14 cellular contexts compared by ENCODE assay signal in genomic region chr6:28885149-28885738, GRCh38. TPM values are rescaled to one million over a fixed set of nuclear protein-coding genes. Genes with fewer than 3 reads are reported as not detected.
DNase-seq lines count a peak whose midpoint lies in the region; ATAC-seq and TF ChIP-seq lines count a peak whose summit lies in the region.
"Had no signal": no experiment of that assay in that cellular context is flagged by ENCODE, and none has a peak within 500 bp of the region (broad histone marks: within the 10 kb centered on the region; RNA-seq: fewer than 3 reads in every experiment).

No MANE protein-coding gene starts in this region.

- no peak overlapping the region for H4K12ac ChIP-seq in trophoblast cell (ENCODE audit: low read depth, low read length)

- H2BK5ac ChIP-seq in trophoblast cell (ENCODE audit: low read depth, low read length, poor library complexity) = no peak overlapping the region

- peak overlapping the region; percentile 62 for H3K4me3 Mint-ChIP-seq in CD4-positive, alpha-beta T cell

- H3K27me3 Mint-ChIP-seq in CD4-positive, alpha-beta T cell = peaks cover 7% of the 10 kb centered on the region

- H2AK5ac ChIP-seq in trophoblast cell (ENCODE audit: low read length) = no peak overlapping the region

- no peaks in the 10 kb centered on the region for H3K27me3 ChIP-seq in CD4-positive, alpha-beta T cell (ENCODE audit: control insufficient read depth, insufficient read depth, low read length)
- H3K27me3 ChIP-seq in trophoblast cell (ENCODE audit: insufficient read depth, low read length) = no peaks in the 10 kb centered on the region

- peaks cover 10% of the 10 kb centered on the region for H3K36me3 Mint-ChIP-seq in CD4-positive, alpha-beta T cell (ENCODE audit: low read depth)
- H3K36me3 Mint-ChIP-seq: CD14-positive monocyte had no signal

- peak; percentile 78 for DNase-seq in ACHN
- no peak for DNase-seq in CD4-positive, alpha-beta T cell
- DNase-seq in SK-N-DZ (ENCODE audit: low spot score) = peak; percentile 12
- no peak for DNase-seq in epithelial cell of proximal tubule (ENCODE audit: low read depth)
- DNase-seq in NCI-H1694 treated with DMSO at 0.1 percent for 48 hours (lab: John Stamatoyannopoulos, UW) = no peak
- no peak for DNase-seq in DMS114 treated with DMSO at 0.1 percent for 48 hours (lab: John Stamatoyannopoulos, UW; ENCODE audit: unreplicated experiment)
- no peak for DNase-seq in trophoblast cell
- DNase-seq: head of caudate nucleus, NCI-H1105, NCI-H526, psoas muscle had no signal

- H3K27ac ChIP-seq in CD4-positive, alpha-beta T cell (ENCODE audit: low read depth, low read length) = peak overlapping the region; percentile 41
- H3K27ac ChIP-seq in trophoblast cell (ENCODE audit: low read depth, low read length) = no peak overlapping the region
- H3K27ac ChIP-seq: epithelial cell of prostate, psoas muscle had no signal

- H3K4me1 Mint-ChIP-seq in CD4-positive, alpha-beta T cell (ENCODE audit: low read depth) = peaks cover 42% of the 10 kb centered on the region

- in situ Hi-C loops in ACHN (cut with HindIII; ENCODE audit: low pct_ligation_motif_present, low pct_unique_long_range_greater_than_20kb, low sequenced_read_pairs) = no loop called here

- no peaks in the 10 kb centered on the region for H3K4me1 ChIP-seq in trophoblast cell (ENCODE audit: control insufficient read depth in 1 of 2, insufficient read depth in 2 of 2, low read length in 2 of 2)
- H3K4me1 ChIP-seq: psoas muscle had no signal

- peak overlapping the region; percentile 27 for H3K4me3 ChIP-seq in epithelial cell of proximal tubule (ENCODE audit: low read depth, low read length)
- H3K4me3 ChIP-seq in trophoblast cell (ENCODE audit: low read depth, low read length) = no peak overlapping the region
- H3K4me3 ChIP-seq: psoas muscle had no signal

- no peak overlapping the region for H2AFZ ChIP-seq in trophoblast cell (ENCODE audit: insufficient read depth, low read length, poor library complexity)

- no peak overlapping the region for H3K4me2 ChIP-seq in trophoblast cell (ENCODE audit: low read length)

- no peak overlapping the region for H2BK12ac ChIP-seq in trophoblast cell (ENCODE audit: low read length)

- intact Hi-C loops in CD4-positive, alpha-beta T cell (cut with DNase I, micrococcal nuclease) = loop anchor here in 1 of 2 experiments (1.0 kb wide), 1 partner anchor 9 kb away; no protein-coding TSS in a partner anchor

- no peak overlapping the region for H2BK120ac ChIP-seq in trophoblast cell (ENCODE audit: insufficient read depth, low read length, poor library complexity)

- H3K27ac Mint-ChIP-seq in CD4-positive, alpha-beta T cell = peak overlapping the region; percentile 81
- H3K27ac Mint-ChIP-seq: CD14-positive monocyte had no signal

- H3K9ac ChIP-seq in trophoblast cell (ENCODE audit: low read length) = no peak overlapping the region

- no peak overlapping the region for H3K4ac ChIP-seq in trophoblast cell (ENCODE audit: low read depth, low read length)

- peak; percentile 24 for ATAC-seq in CD4-positive, alpha-beta T cell (ENCODE audit: poor library complexity)
- no peak for ATAC-seq in GM18858 (IDR thresholded peaks at IDR 0.05; ENCODE audit: unreplicated experiment)
- ATAC-seq: psoas muscle had no signal

- H3K9me3 ChIP-seq in CD4-positive, alpha-beta T cell (ENCODE audit: control insufficient read depth, low read length) = no peaks in the 10 kb centered on the region
- peaks cover 4% of the 10 kb centered on the region for H3K9me3 ChIP-seq in trophoblast cell (ENCODE audit: insufficient read depth, low read depth, low read length)
- H3K9me3 ChIP-seq: psoas muscle had no signal

- no peak for TF ChIP-seq CTCF in CD4-positive, alpha-beta T cell (IDR thresholded peaks at IDR 0.05)
- no peak for TF ChIP-seq CTCF in epithelial cell of proximal tubule (conservative IDR thresholded peaks at IDR 0.05; ENCODE audit: low read depth, low read length)

- no peak overlapping the region for H3K14ac ChIP-seq in trophoblast cell (ENCODE audit: low read length)

- no peaks in the 10 kb centered on the region for H3K79me1 ChIP-seq in trophoblast cell (ENCODE audit: low read length)

- H3K36me3 ChIP-seq in trophoblast cell (ENCODE audit: control insufficient read depth in 1 of 2, insufficient read depth in 2 of 2, low read length in 2 of 2) = no peaks in the 10 kb centered on the region

- no peak overlapping the region for H3K23ac ChIP-seq in trophoblast cell (ENCODE audit: low read length)

- POLR2A ChIA-PET in CD4-positive, alpha-beta T cell (lab: Charles Lee) = interaction anchor here (0.8 to 8.1 kb wide), 16 partner anchors 12 to 1738 kb away, joined by 3 to 154 read pairs (median 8); partner anchors contain the start of gene TRIM27

- no peak overlapping the region for H4K8ac ChIP-seq in trophoblast cell (ENCODE audit: low read depth, low read length)

- CTCF ChIA-PET in CD4-positive, alpha-beta T cell (lab: Charles Lee) = interaction anchor here (0.9 to 2.7 kb wide), 5 partner anchors 10 to 131 kb away, joined by 3 to 13 read pairs (median 6); no protein-coding TSS in a partner anchor

- no peak overlapping the region for H3K18ac ChIP-seq in trophoblast cell (ENCODE audit: low read length)

- no peaks in the 10 kb centered on the region for H3K79me2 ChIP-seq in trophoblast cell (ENCODE audit: control insufficient read depth, insufficient read depth, low read length, poor library complexity)

- no CpG with 5 or more reads among the region's 29 CpGs for WGBS in trophoblast cell (ENCODE audit: extremely low coverage, insufficient coverage, insufficient read length)

- H4K91ac ChIP-seq in trophoblast cell (ENCODE audit: low read depth, low read length) = no peak overlapping the region

- peaks cover 6% of the 10 kb centered on the region for H3K9me3 Mint-ChIP-seq in CD4-positive, alpha-beta T cell

RNA-seq across cellular contexts. Expression of gene TRIM27, which starts 38.5 kb away (rescaled TPM):
- total RNA-seq in CD4-positive, alpha-beta T cell = 10 to 100 TPM; 11.5 to 13.2 TPM
- polyA plus RNA-seq in SK-N-DZ (2014; cell fraction: cytosol; rRNA removed) = 74.0 and 84.2 TPM in 2 replicates
- polyA plus RNA-seq in SK-N-DZ (2014; cell fraction: nucleus; rRNA removed) = 121 and 154 TPM in 2 replicates
- total RNA-seq in epithelial cell of proximal tubule = 76.0 and 80.5 TPM in 2 replicates
- 53.3 and 54.2 TPM in 2 replicates for polyA plus RNA-seq in trophoblast cell (2013)

Comparison
In these comparisons a context has a peak if more than half of its experiments do, and no peak if none do; other contexts are left out.
1. DNase-seq: peak in ACHN (single experiment) and SK-N-DZ (single experiment); none in CD4-positive, alpha-beta T cell (0 of 10), epithelial cell of proximal tubule (single experiment), NCI-H1694 treated with DMSO at 0.1 percent for 48 hours (single experiment), DMS114 treated with DMSO at 0.1 percent for 48 hours (single experiment) and trophoblast cell (0 of 2).